In genomic region chr10:624605-625334, GRCh38 we compare ENCODE assay signal across 8 cellular contexts.
DNase-seq lines count a peak whose midpoint lies in the region; ATAC-seq and TF ChIP-seq lines count a peak whose summit lies in the region.

No MANE protein-coding gene starts in this region.

- peaks cover 29% of the 10 kb centered on the region for H4K20me1 ChIP-seq in neural cell (ENCODE audit: insufficient read depth)

- ATAC-seq in HG03521 (IDR thresholded peaks at IDR 0.05; ENCODE audit: unreplicated experiment) (no peak), GM21576 (IDR thresholded peaks at IDR 0.05; ENCODE audit: unreplicated experiment) (no peak)
- ATAC-seq in activated T-helper 17 cell treated with anti-CD3 and anti-CD28 coated beads, Interleukin-2, amount 50 U/mL, for 72 hours (replicated peaks), result no peak

- H3K4me1 Mint-ChIP-seq in activated T-helper 17 cell treated with anti-CD3 and anti-CD28 coated beads, Interleukin-2, amount 50 U/mL, for 72 hours, result no peaks in the 10 kb centered on the region

- no peak overlapping the region for H3K27ac Mint-ChIP-seq in activated T-helper 17 cell treated with anti-CD3 and anti-CD28 coated beads, Interleukin-2, amount 50 U/mL, for 72 hours

- H3K4me3 ChIP-seq in fibroblast of villous mesenchyme (ENCODE audit: low read depth, low read length) (no peak overlapping the region), neural cell (ENCODE audit: low read length) (peak overlapping the region; percentile 52)

- in situ Hi-C loops in SK-MEL-5 (cut with HindIII; ENCODE audit: low pct_unique_long_range_greater_than_20kb, low sequenced_read_pairs), result no loop called here

- H3K9me2 ChIP-seq in neural cell (ENCODE audit: insufficient read depth, low read length), result no peaks in the 10 kb centered on the region

- H3K9me3 Mint-ChIP-seq in activated T-helper 17 cell treated with anti-CD3 and anti-CD28 coated beads, Interleukin-2, amount 50 U/mL, for 72 hours, result no peaks in the 10 kb centered on the region

- H3K4me3 Mint-ChIP-seq in activated T-helper 17 cell treated with anti-CD3 and anti-CD28 coated beads, Interleukin-2, amount 50 U/mL, for 72 hours, result no peak overlapping the region

- H3K27me3 ChIP-seq in neural cell (ENCODE audit: insufficient read depth, low read depth, low read length), result no peaks in the 10 kb centered on the region

- peak overlapping the region; percentile 47 for H3K27ac ChIP-seq in neural cell (ENCODE audit: low read length)

- H3K79me2 ChIP-seq in neural cell (replicated peaks; ENCODE audit: insufficient read depth, low read length), result peaks cover 64% of the 10 kb centered on the region

- peak overlapping the region; percentile 25 for H3K4me2 ChIP-seq in neural cell (ENCODE audit: low read length)

- TF ChIP-seq RAD21 in neural cell (conservative IDR thresholded peaks at IDR 0.05), result no peak

- no peak overlapping the region for H2AFZ ChIP-seq in neural cell (ENCODE audit: low read depth, low read length)

- no peaks in the 10 kb centered on the region for H3K36me3 Mint-ChIP-seq in activated T-helper 17 cell treated with anti-CD3 and anti-CD28 coated beads, Interleukin-2, amount 50 U/mL, for 72 hours (ENCODE audit: low read depth)

- no peak for TF ChIP-seq CTCF in fibroblast of villous mesenchyme (IDR thresholded peaks at IDR 0.05; ENCODE audit: insufficient read depth, low read depth, low read length)
- no peak for TF ChIP-seq CTCF in neural cell (IDR thresholded peaks at IDR 0.05; ENCODE audit: poor library complexity, severe bottlenecking)

- H3K36me3 ChIP-seq in neural cell (ENCODE audit: insufficient read depth, low read length), result peaks cover 4% of the 10 kb centered on the region

- H3K9me3 ChIP-seq in neural cell (ENCODE audit: low read length), result no peaks in the 10 kb centered on the region

- DNase-seq in H4 (ENCODE audit: low spot score) (peak; percentile 75), SK-MEL-5 (ENCODE audit: low read depth, low spot score) (peak; percentile 91), fibroblast of villous mesenchyme (ENCODE audit: low read depth) (peak; percentile 92)
- DNase-seq in activated T-cell treated with anti-CD3 and anti-CD28 coated beads, Interleukin-2, amount 50 U/mL, for 1 hour, result no peak

- H3F3A ChIP-seq in neural cell (ENCODE audit: insufficient read depth, low read length, poor library complexity, severe bottlenecking), result no peaks in the 10 kb centered on the region

- H3K27me3 Mint-ChIP-seq in activated T-helper 17 cell treated with anti-CD3 and anti-CD28 coated beads, Interleukin-2, amount 50 U/mL, for 72 hours, result peaks cover 19% of the 10 kb centered on the region

- H3K9ac ChIP-seq in neural cell (ENCODE audit: low read length), result peak overlapping the region; percentile 44

- TF ChIP-seq EP300 in neural cell (conservative IDR thresholded peaks at IDR 0.05; ENCODE audit: poor library complexity, severe bottlenecking), result no peak

TF ChIP-seq in neural cell, 6 proteins besides CTCF, POLR2A, EP300 and RAD21:
- TF ChIP-seq POLR2AphosphoS5 (IDR thresholded peaks at IDR 0.05), result peak; percentile 50
- TF ChIP-seq TAF1 (IDR thresholded peaks at IDR 0.05; ENCODE audit: low read depth), result no peak
- TF ChIP-seq SMC3 (conservative IDR thresholded peaks at IDR 0.05; ENCODE audit: poor library complexity), result no peak
- TF ChIP-seq EZH2 (IDR thresholded peaks at IDR 0.05; ENCODE audit: borderline replicate concordance, insufficient read depth, low read length, poor library complexity, severe bottlenecking), result no peak
TF ChIP-seq in neural cell: peak in this region for 1.
